8 cellular contexts compared by ENCODE assay signal in the genomic region with DNA sequence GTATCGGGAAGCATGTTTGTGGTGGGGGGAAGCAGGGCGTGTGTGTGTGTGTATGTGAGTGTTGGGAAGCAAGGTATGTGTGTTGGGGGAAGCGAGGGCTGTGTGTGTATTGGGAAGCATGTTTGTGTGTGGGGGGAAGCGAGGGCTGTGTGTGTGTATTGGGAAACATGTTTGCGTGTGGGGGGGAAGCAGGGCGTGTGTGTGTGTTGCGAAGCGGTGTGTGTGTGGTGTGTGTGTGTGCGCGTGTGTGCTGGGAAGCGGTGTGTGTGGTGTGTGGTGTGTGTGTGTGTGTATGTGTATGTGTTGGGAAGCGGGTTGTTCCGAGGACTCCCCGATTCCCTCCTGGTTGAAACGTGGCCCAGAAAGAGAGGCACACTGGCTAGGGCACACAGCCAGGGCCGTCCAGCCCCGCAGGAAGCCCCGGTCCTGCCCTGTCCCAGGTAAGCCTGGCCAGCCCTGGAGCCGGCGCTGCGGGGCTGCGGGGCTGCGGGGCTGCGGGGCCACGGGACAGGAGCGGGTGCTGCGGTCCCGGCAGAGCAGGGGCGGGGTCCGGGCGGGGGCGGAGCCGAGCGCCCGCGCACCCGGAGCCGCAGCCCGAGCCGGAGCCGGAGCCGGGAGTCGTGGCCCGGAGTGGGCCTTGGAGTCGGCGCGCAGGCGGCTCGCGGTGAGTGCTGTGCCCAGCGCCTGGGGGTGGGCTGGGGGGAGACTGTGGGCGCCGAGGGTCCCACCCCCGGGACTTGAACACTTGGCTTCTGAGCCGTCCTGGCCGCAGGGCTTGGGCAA. TPM values are rescaled to one million over a fixed set of nuclear protein-coding genes. Genes with fewer than 3 reads are reported as not detected.
DNase-seq lines count a peak whose midpoint lies in the region; ATAC-seq and TF ChIP-seq lines count a peak whose summit lies in the region.

A gene (plus strand): TSS at position 608 of the 783 bp plus-strand sequence. CDS start 5,890 bp downstream, outside the sequence.

- H3K27ac ChIP-seq in cardiac muscle cell, result no peak within 1 kb of the TSS

- peak; percentile 62 for ATAC-seq in activated CD8-positive, alpha-beta memory T cell treated with anti-CD3 and anti-CD28 coated beads, Interleukin-2, amount 10 ng/mL, durations not matched to agents 7 days and 5 days
- ATAC-seq in activated T-cell treated with anti-CD3 and anti-CD28 coated beads, Interleukin-2, amount 50 U/mL, for 4 hours, result peak; percentile 55 to 70
- ATAC-seq in GM18861 (IDR thresholded peaks at IDR 0.05; ENCODE audit: unreplicated experiment) (no peak), GM19467 (IDR thresholded peaks at IDR 0.05; ENCODE audit: unreplicated experiment) (no peak)

- CTCF ChIA-PET in activated CD8-positive, alpha-beta memory T cell treated with anti-CD3 and anti-CD28 coated beads, Interleukin-2, amount 10 ng/mL, durations not matched to agents 7 days and 5 days (lab: Charles Lee), result interaction anchor here (0.8 to 5.2 kb wide), 3 partner anchors 8 to 53 kb away, joined by 4 to 31 read pairs (median 10); no protein-coding TSS in a partner anchor

- no peaks in the 10 kb centered on the region for H3K4me1 ChIP-seq in cardiac muscle cell (ENCODE audit: low read depth)

- H3K4me1 Mint-ChIP-seq in activated CD8-positive, alpha-beta memory T cell treated with anti-CD3 and anti-CD28 coated beads, Interleukin-2, amount 10 ng/mL, durations not matched to agents 7 days and 5 days, result peaks cover 56% of the 10 kb centered on the region
- H3K4me1 Mint-ChIP-seq in activated T-cell treated with anti-CD3 and anti-CD28 coated beads, Interleukin-2, amount 50 U/mL, for 4 hours (ENCODE audit: low read depth), result peaks cover 58% of the 10 kb centered on the region

- H3K27me3 Mint-ChIP-seq in activated CD8-positive, alpha-beta memory T cell treated with anti-CD3 and anti-CD28 coated beads, Interleukin-2, amount 10 ng/mL, durations not matched to agents 7 days and 5 days, result no peaks in the 10 kb centered on the region
- no peaks in the 10 kb centered on the region for H3K27me3 Mint-ChIP-seq in activated T-cell treated with anti-CD3 and anti-CD28 coated beads, Interleukin-2, amount 50 U/mL, for 4 hours (ENCODE audit: low read depth)

- no peaks in the 10 kb centered on the region for H3K36me3 ChIP-seq in cardiac muscle cell

- H3K36me3 Mint-ChIP-seq in activated CD8-positive, alpha-beta memory T cell treated with anti-CD3 and anti-CD28 coated beads, Interleukin-2, amount 10 ng/mL, durations not matched to agents 7 days and 5 days, result peaks cover 5% of the 10 kb centered on the region
- no peaks in the 10 kb centered on the region for H3K36me3 Mint-ChIP-seq in activated T-cell treated with anti-CD3 and anti-CD28 coated beads, Interleukin-2, amount 50 U/mL, for 4 hours (ENCODE audit: insufficient read depth)

- peaks cover 40% of the 10 kb centered on the region for H3K27me3 ChIP-seq in cardiac muscle cell

- peak within 1 kb of the TSS; percentile 77 for H3K4me3 Mint-ChIP-seq in activated CD8-positive, alpha-beta memory T cell treated with anti-CD3 and anti-CD28 coated beads, Interleukin-2, amount 10 ng/mL, durations not matched to agents 7 days and 5 days
- H3K4me3 Mint-ChIP-seq in activated T-cell treated with anti-CD3 and anti-CD28 coated beads, Interleukin-2, amount 50 U/mL, for 4 hours, result peak within 1 kb of the TSS; percentile 79

- peak within 1 kb of the TSS; percentile 59 for H3K27ac Mint-ChIP-seq in activated CD8-positive, alpha-beta memory T cell treated with anti-CD3 and anti-CD28 coated beads, Interleukin-2, amount 10 ng/mL, durations not matched to agents 7 days and 5 days

- H3K9me3 Mint-ChIP-seq in activated CD8-positive, alpha-beta memory T cell treated with anti-CD3 and anti-CD28 coated beads, Interleukin-2, amount 10 ng/mL, durations not matched to agents 7 days and 5 days (ENCODE audit: low read depth), result no peaks in the 10 kb centered on the region
- no peaks in the 10 kb centered on the region for H3K9me3 Mint-ChIP-seq in activated T-cell treated with anti-CD3 and anti-CD28 coated beads, Interleukin-2, amount 50 U/mL, for 4 hours

- H3K4me3 ChIP-seq in cardiac muscle cell (peak within 1 kb of the TSS; percentile 10), skeletal muscle cell (ENCODE audit: low read depth, low read length) (peak within 1 kb of the TSS; percentile 32)

- no peak for TF ChIP-seq CTCF in cardiac muscle cell (IDR thresholded peaks at IDR 0.05; ENCODE audit: low read depth, low read length)

- H3K9me3 ChIP-seq in cardiac muscle cell (ENCODE audit: low read depth), result no peaks in the 10 kb centered on the region

- no peak for DNase-seq in activated CD8-positive, alpha-beta memory T cell treated with anti-CD3 and anti-CD28 coated beads, Interleukin-2, amount 10 ng/mL, durations not matched to agents 7 days and 5 days
- no peak for DNase-seq in activated CD8-positive, alpha-beta memory T cell treated with anti-CD3 and anti-CD28 coated beads for 24 hours
- peak; percentile 24 for DNase-seq in activated T-cell treated with anti-CD3 and anti-CD28 coated beads, Interleukin-2, amount 50 U/mL, for 4 hours
- DNase-seq in cardiac muscle cell (ENCODE audit: low read depth in 1 of 2, low spot score in 1 of 2), result peak; percentile 29 to 32
- no peak for DNase-seq in skeletal muscle cell (ENCODE audit: low read depth)
- DNase-seq in OCI-M1 (lab: John Stamatoyannopoulos, UW), result no peak

RNA-seq across cellular contexts. Expression of the gene that starts here (rescaled TPM):
- total RNA-seq in activated CD8-positive, alpha-beta memory T cell treated with anti-CD3 and anti-CD28 coated beads, Interleukin-2, amount 10 ng/mL, durations not matched to agents 7 days and 5 days, result 10 to 100 TPM in 1 of 2 experiments, 1 to 10 TPM in 1; 6.5 to 10.7 TPM
- total RNA-seq in activated T-cell treated with anti-CD3 and anti-CD28 coated beads, Interleukin-2, amount 50 U/mL, for 4 hours, result 1 to 10 TPM; 2.9 to 6.2 (median 3.9) TPM
- total RNA-seq in cardiac muscle cell, result 0.18 TPM in 1 of 2 replicates, not detected in the other
- polyA plus RNA-seq in cardiac muscle cell, result 0.05 TPM in 1 of 2 replicates, not detected in the other

Comparison
In these comparisons a context has a peak if more than half of its experiments do, and no peak if none do; other contexts are left out.
1. Peak in DNase-seq and H3K4me3 ChIP-seq in cardiac muscle cell; RNA of the gene not detected or under 1 TPM.
2. ATAC-seq: peak in activated CD8-positive, alpha-beta memory T cell treated with anti-CD3 and anti-CD28 coated beads, Interleukin-2, amount 10 ng/mL, durations not matched to agents 7 days and 5 days (single experiment) and activated T-cell treated with anti-CD3 and anti-CD28 coated beads, Interleukin-2, amount 50 U/mL, for 4 hours (2 of 2); none in GM18861 (single experiment) and GM19467 (single experiment).